In genomic region chr17:47286198-47286914, GRCh38 we compare ENCODE assay signal across 11 cellular contexts. TPM values are rescaled to one million over a fixed set of nuclear protein-coding genes. Genes with fewer than 3 reads are reported as not detected.
DNase-seq lines count a peak whose midpoint lies in the region; ATAC-seq, FAIRE-seq and TF ChIP-seq lines count a peak whose summit lies in the region.
"Had no signal": no experiment of that assay in that cellular context is flagged by ENCODE, and none has a peak within 500 bp of the region (broad histone marks: within the 10 kb centered on the region; RNA-seq: fewer than 3 reads in every experiment).

No MANE protein-coding gene starts in this region.

- no peaks in the 10 kb centered on the region for H3K36me3 ChIP-seq in bronchial epithelial cell (ENCODE audit: control insufficient read depth, insufficient read depth, low read length)
- H3K36me3 ChIP-seq in sigmoid colon = peaks cover 10 to 76% (median 19%) of the 10 kb centered on the region in 4 donors

- intact Hi-C loops in sigmoid colon (cut with DNase I) = no loop called here

- DNase-seq in bronchial epithelial cell (ENCODE audit: low read depth) (peak; percentile 17), sigmoid colon (no peak), HTR-8/SVneo (ENCODE audit: insufficient read length, low spot score) (no peak), SIG-M5 treated with dmso at 0.1 percent for 504 hours (lab: John Stamatoyannopoulos, UW; ENCODE audit: unreplicated experiment) (no peak), pons (ENCODE audit: low spot score) (no peak)

- FAIRE-seq in bronchial epithelial cell (lab: Jason Lieb, UNC) (no peak), HTR-8/SVneo (lab: Jason Lieb, UNC) (no peak)

- TF ChIP-seq CTCF in bronchial epithelial cell (IDR thresholded peaks at IDR 0.05; ENCODE audit: insufficient read depth, low read length, severe bottlenecking) (no peak), sigmoid colon (IDR thresholded peaks at IDR 0.05) (no peak)

- H3K4me1 ChIP-seq in sigmoid colon = peaks cover 0 to 4% (median 0%) of the 10 kb centered on the region in 4 donors
- H3K4me1 ChIP-seq: suprapubic skin had no signal

- TF ChIP-seq POLR2A in GM15510 (IDR thresholded peaks at IDR 0.05; ENCODE audit: borderline replicate concordance, extremely low read depth, insufficient read length) (peak; percentile 26), sigmoid colon (IDR thresholded peaks at IDR 0.05) (no peak)

- ATAC-seq in GM19468 (IDR thresholded peaks at IDR 0.05; ENCODE audit: extremely low read depth, unreplicated experiment) = peak; percentile 56
- ATAC-seq in HG03108 (IDR thresholded peaks at IDR 0.05; ENCODE audit: unreplicated experiment) = peak; percentile 72

- H3K9me3 ChIP-seq in sigmoid colon = no peaks in the 10 kb centered on the region
- H3K9me3 ChIP-seq: suprapubic skin had no signal

- no peak overlapping the region for H3K27ac ChIP-seq in sigmoid colon
- H3K27ac ChIP-seq: KMS-11, RWPE1, suprapubic skin had no signal

- TF ChIP-seq EP300 in sigmoid colon (IDR thresholded peaks at IDR 0.05) = no peak

- peaks cover 2% of the 10 kb centered on the region for H3K27me3 ChIP-seq in bronchial epithelial cell (ENCODE audit: control insufficient read depth, insufficient read depth, low read length)
- no peaks in the 10 kb centered on the region for H3K27me3 ChIP-seq in sigmoid colon
- H3K27me3 ChIP-seq: suprapubic skin had no signal

- 71 to 89% methylated on average over 6 of the region's 6 CpGs for WGBS in sigmoid colon, 2 donors

- H3K4me3 ChIP-seq in bronchial epithelial cell (ENCODE audit: low read depth, low read length) = no peak overlapping the region
- no peak overlapping the region for H3K4me3 ChIP-seq in sigmoid colon
- H3K4me3 ChIP-seq: suprapubic skin had no signal

RNA-seq across cellular contexts. Expression of gene ITGB3, which starts 32.7 kb away (rescaled TPM):
- total RNA-seq in bronchial epithelial cell = 0.26 and 0.51 TPM in 2 replicates
- 10 to 100 TPM; 28.5 to 62.7 (median 40.1) TPM for total RNA-seq in sigmoid colon
- 1 to 10 TPM in 2 of 3 donors, under 1 TPM in 1; 0.69 to 3.4 (median 1.8) TPM for polyA plus RNA-seq in sigmoid colon

RNA-seq across cellular contexts. Expression of gene EFCAB13, which starts 37.4 kb away (rescaled TPM):
- total RNA-seq in bronchial epithelial cell (0.26 and 5.1 TPM in 2 replicates), sigmoid colon (10 to 100 TPM in 3 of 4 donors, 1 to 10 TPM in 1; 8.7 to 16.3 (median 15.4) TPM)
- polyA plus RNA-seq in sigmoid colon = 1 to 10 TPM in 2 of 3 donors, under 1 TPM in 1; 0.46 to 3.6 (median 1.7) TPM

Comparison
In these comparisons a context has a peak if more than half of its experiments do, and no peak if none do; other contexts are left out.
1. RNA of gene ITGB3, which starts 32.7 kb away (total RNA-seq): 28.5 to 62.7 TPM in sigmoid colon; 0.26 to 0.51 TPM in bronchial epithelial cell; every median in the first group is over 10 times any median in the second.